ENCODE assay signal across 31 cellular contexts in genomic region chr9:109905472-109905871, GRCh38.
"Had no signal": no experiment of that assay in that cellular context is flagged by ENCODE, and none has a peak within 500 bp of the region (broad histone marks: within the 10 kb centered on the region; RNA-seq: fewer than 3 reads in every experiment).

No MANE protein-coding gene starts in this region.

- H3K27ac ChIP-seq: colonic mucosa, neutrophil, ovary, sigmoid colon, suprapubic skin, tibial artery had no signal

- H3K27me3 ChIP-seq: colonic mucosa, ovary, sigmoid colon, stomach, suprapubic skin, tibial artery had no signal

- H3K9me3 ChIP-seq: colonic mucosa, neutrophil, ovary, sigmoid colon, stomach, suprapubic skin, tibial artery had no signal

- H3K9me3 Mint-ChIP-seq: activated CD4-positive, alpha-beta memory T cell treated with anti-CD3 and anti-CD28 coated beads, Interleukin-2, amount 10 ng/mL, durations not matched to agents 7 days and 5 days; activated CD4-positive, alpha-beta T cell treated with anti-CD3 and anti-CD28 coated beads, Interleukin-2, amount 10 ng/mL, durations not matched to agents 7 days and 5 days; activated naive CD4-positive, alpha-beta T cell treated with anti-CD3 and anti-CD28 coated beads, Interleukin-2, amount 50 U/mL, for 24 hours; activated naive CD8-positive, alpha-beta T cell treated with anti-CD3 and anti-CD28 coated beads, Interleukin-2, amount 50 U/mL, for 24 hours; activated T-helper 2 cell treated with anti-CD3 and anti-CD28 coated beads, Interferon-gamma antibody, Interleukin-2, Interleukin-4, amounts not matched to agents 10 μg/mL and 5 μg/mL and 100 μg/mL, durations not matched to agents 14 hours and 24 hours and 36 hours; mesothelial cell of epicardium; naive B cell; nephron progenitor cell; stimulated activated naive B cell treated with anti-CD40 and anti-IgM and Interleukin-4, amounts not matched to agents 10 μg/mL and 1 μg/mL and 100 μg/mL, for 72 hours had no signal

- H3K27ac Mint-ChIP-seq: activated CD4-positive, alpha-beta memory T cell treated with anti-CD3 and anti-CD28 coated beads, Interleukin-2, amount 10 ng/mL, durations not matched to agents 7 days and 5 days; activated CD4-positive, alpha-beta T cell treated with anti-CD3 and anti-CD28 coated beads, Interleukin-2, amount 10 ng/mL, durations not matched to agents 7 days and 5 days; activated naive CD4-positive, alpha-beta T cell treated with anti-CD3 and anti-CD28 coated beads, Interleukin-2, amount 50 U/mL, for 24 hours; activated naive CD8-positive, alpha-beta T cell treated with anti-CD3 and anti-CD28 coated beads, Interleukin-2, amount 50 U/mL, for 24 hours; activated T-helper 2 cell treated with anti-CD3 and anti-CD28 coated beads, Interferon-gamma antibody, Interleukin-2, Interleukin-4, amounts not matched to agents 10 μg/mL and 5 μg/mL and 100 μg/mL, durations not matched to agents 14 hours and 24 hours and 36 hours; mesothelial cell of epicardium; nephron progenitor cell; progenitor cell of endocrine pancreas; stimulated activated naive B cell treated with anti-CD40 and anti-IgM and Interleukin-4, amounts not matched to agents 10 μg/mL and 1 μg/mL and 100 μg/mL, for 72 hours had no signal

- H3K4me1 ChIP-seq: sigmoid colon had no signal

- H3K36me3 Mint-ChIP-seq: activated naive CD4-positive, alpha-beta T cell treated with anti-CD3 and anti-CD28 coated beads, Interleukin-2, amount 50 U/mL, for 24 hours; mesothelial cell of epicardium; naive B cell; stimulated activated naive B cell treated with anti-CD40 and anti-IgM and Interleukin-4, amounts not matched to agents 10 μg/mL and 1 μg/mL and 100 μg/mL, for 72 hours had no signal

- H3K4me3 Mint-ChIP-seq: activated CD4-positive, alpha-beta memory T cell treated with anti-CD3 and anti-CD28 coated beads, Interleukin-2, amount 10 ng/mL, durations not matched to agents 7 days and 5 days; activated CD4-positive, alpha-beta T cell treated with anti-CD3 and anti-CD28 coated beads, Interleukin-2, amount 10 ng/mL, durations not matched to agents 7 days and 5 days; activated naive CD4-positive, alpha-beta T cell treated with anti-CD3 and anti-CD28 coated beads, Interleukin-2, amount 50 U/mL, for 24 hours; activated naive CD8-positive, alpha-beta T cell treated with anti-CD3 and anti-CD28 coated beads, Interleukin-2, amount 50 U/mL, for 24 hours; mesothelial cell of epicardium; naive B cell; nephron progenitor cell; stimulated activated naive B cell treated with anti-CD40 and anti-IgM and Interleukin-4, amounts not matched to agents 10 μg/mL and 1 μg/mL and 100 μg/mL, for 72 hours had no signal

- H3K27me3 Mint-ChIP-seq: activated CD4-positive, alpha-beta memory T cell treated with anti-CD3 and anti-CD28 coated beads, Interleukin-2, amount 10 ng/mL, durations not matched to agents 7 days and 5 days; activated CD4-positive, alpha-beta T cell treated with anti-CD3 and anti-CD28 coated beads, Interleukin-2, amount 10 ng/mL, durations not matched to agents 7 days and 5 days; activated naive CD4-positive, alpha-beta T cell treated with anti-CD3 and anti-CD28 coated beads, Interleukin-2, amount 50 U/mL, for 24 hours; activated naive CD8-positive, alpha-beta T cell treated with anti-CD3 and anti-CD28 coated beads, Interleukin-2, amount 50 U/mL, for 24 hours; naive B cell; progenitor cell of endocrine pancreas; stimulated activated naive B cell treated with anti-CD40 and anti-IgM and Interleukin-4, amounts not matched to agents 10 μg/mL and 1 μg/mL and 100 μg/mL, for 72 hours had no signal

- ATAC-seq: activated naive CD8-positive, alpha-beta T cell treated with anti-CD3 and anti-CD28 coated beads, Interleukin-2, amount 50 U/mL, for 24 hours; left cardiac atrium; stimulated activated naive B cell treated with anti-CD40 and anti-IgM and Interleukin-4, amounts not matched to agents 10 μg/mL and 1 μg/mL and 100 μg/mL, for 72 hours had no signal

- H3K36me3 ChIP-seq: colonic mucosa, neutrophil, ovary, sigmoid colon, stomach, suprapubic skin, tibial artery had no signal

- DNase-seq: activated CD4-positive, alpha-beta memory T cell treated with anti-CD3 and anti-CD28 coated beads, Interleukin-2, amount 10 ng/mL, durations not matched to agents 7 days and 5 days; activated CD4-positive, alpha-beta T cell treated with anti-CD3 and anti-CD28 coated beads for 1 hour; activated CD4-positive, alpha-beta T cell treated with anti-CD3 and anti-CD28 coated beads, Interleukin-2, amount 10 ng/mL, durations not matched to agents 7 days and 5 days; activated naive CD8-positive, alpha-beta T cell treated with anti-CD3 and anti-CD28 coated beads, Interleukin-2, amount 50 U/mL, for 24 hours; activated T-cell treated with anti-CD3 and anti-CD28 coated beads, Interleukin-2, amount 50 U/mL, for 48 hours; anterior cingulate cortex; cerebellar nuclear complex; colonic mucosa; effector CD8-positive, alpha-beta T cell; head of caudate nucleus; hippocampal formation; left cardiac atrium; mammary epithelial cell; naive B cell; nephron progenitor cell; ovary; sigmoid colon; small intestine; stimulated activated CD4-positive, alpha-beta T cell treated with anti-CD3 and anti-CD28 coated beads, Interleukin-1b, Interleukin-23, amount 100 ng/mL, for 48 hours; stimulated activated CD4-positive, alpha-beta T cell treated with anti-CD3 and anti-CD28 coated beads, Interleukin-4, amount 100 ng/mL, for 4 hours; stimulated activated CD8-positive, alpha-beta memory T cell treated with anti-CD3 and anti-CD28 coated beads, Interleukin-4, amount 100 ng/mL, for 48 hours; stimulated activated naive B cell treated with anti-CD40 and anti-IgM and Interleukin-4, amounts not matched to agents 10 μg/mL and 1 μg/mL and 100 μg/mL, for 72 hours; stomach; T-helper 2 cell; tibial artery had no signal

- H3K4me3 ChIP-seq: colonic mucosa, ovary, sigmoid colon, stomach, suprapubic skin, tibial artery had no signal
